In the genomic region with DNA sequence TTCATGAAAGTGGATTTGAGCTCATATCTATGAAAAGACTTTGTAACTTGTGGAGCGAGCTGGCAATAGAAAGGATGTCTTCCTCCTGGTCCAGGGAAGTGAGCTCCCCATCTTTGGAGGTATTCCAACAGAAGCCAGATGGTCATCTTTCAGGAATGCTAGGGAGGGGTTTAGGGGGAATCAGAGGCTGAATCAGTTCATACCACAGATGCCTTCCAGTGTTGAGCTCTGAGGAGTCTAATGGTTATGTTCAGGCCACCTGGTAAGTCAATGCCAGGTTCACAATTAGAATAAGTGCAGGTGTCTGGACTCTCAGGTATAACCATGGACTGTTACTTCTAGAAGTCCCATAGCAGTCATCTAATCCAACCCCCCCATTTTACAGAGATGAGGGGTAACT, we compare ENCODE assay signal across 1 cellular context.
TF ChIP-seq lines count a peak whose summit lies in the region.

No MANE protein-coding gene starts in this region.

TF ChIP-seq in SK-N-SH, 30 proteins besides CTCF, POLR2A, EP300 and RAD21 (continued from another document):
- TF ChIP-seq, protein P1, sequence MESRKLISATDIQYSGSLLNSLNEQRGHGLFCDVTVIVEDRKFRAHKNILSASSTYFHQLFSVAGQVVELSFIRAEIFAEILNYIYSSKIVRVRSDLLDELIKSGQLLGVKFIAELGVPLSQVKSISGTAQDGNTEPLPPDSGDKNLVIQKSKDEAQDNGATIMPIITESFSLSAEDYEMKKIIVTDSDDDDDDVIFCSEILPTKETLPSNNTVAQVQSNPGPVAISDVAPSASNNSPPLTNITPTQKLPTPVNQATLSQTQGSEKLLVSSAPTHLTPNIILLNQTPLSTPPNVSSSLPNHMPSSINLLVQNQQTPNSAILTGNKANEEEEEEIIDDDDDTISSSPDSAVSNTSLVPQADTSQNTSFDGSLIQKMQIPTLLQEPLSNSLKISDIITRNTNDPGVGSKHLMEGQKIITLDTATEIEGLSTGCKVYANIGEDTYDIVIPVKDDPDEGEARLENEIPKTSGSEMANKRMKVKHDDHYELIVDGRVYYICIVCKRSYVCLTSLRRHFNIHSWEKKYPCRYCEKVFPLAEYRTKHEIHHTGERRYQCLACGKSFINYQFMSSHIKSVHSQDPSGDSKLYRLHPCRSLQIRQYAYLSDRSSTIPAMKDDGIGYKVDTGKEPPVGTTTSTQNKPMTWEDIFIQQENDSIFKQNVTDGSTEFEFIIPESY (IDR thresholded peaks at IDR 0.05; ENCODE audit: borderline replicate concordance, low read depth): 0 out of 2 replicates have a peak, but pooled peaks have one; percentile 16
- no peak for TF ChIP-seq YY1 (IDR thresholded peaks at IDR 0.05; ENCODE audit: low read depth)
- TF ChIP-seq JUND (IDR thresholded peaks at IDR 0.05): peak; percentile 95
- TF ChIP-seq, protein P2, sequence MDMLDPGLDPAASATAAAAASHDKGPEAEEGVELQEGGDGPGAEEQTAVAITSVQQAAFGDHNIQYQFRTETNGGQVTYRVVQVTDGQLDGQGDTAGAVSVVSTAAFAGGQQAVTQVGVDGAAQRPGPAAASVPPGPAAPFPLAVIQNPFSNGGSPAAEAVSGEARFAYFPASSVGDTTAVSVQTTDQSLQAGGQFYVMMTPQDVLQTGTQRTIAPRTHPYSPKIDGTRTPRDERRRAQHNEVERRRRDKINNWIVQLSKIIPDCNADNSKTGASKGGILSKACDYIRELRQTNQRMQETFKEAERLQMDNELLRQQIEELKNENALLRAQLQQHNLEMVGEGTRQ (IDR thresholded peaks at IDR 0.05; ENCODE audit: borderline replicate concordance, low read depth, low read length): no peak
- no peak for TF ChIP-seq RFX5 (IDR thresholded peaks at IDR 0.05; ENCODE audit: low read length)
- no peak for TF ChIP-seq GABPA (IDR thresholded peaks at IDR 0.05; ENCODE audit: low read depth)
- no peak for TF ChIP-seq FOXM1 (IDR thresholded peaks at IDR 0.05; ENCODE audit: low read depth)
- TF ChIP-seq MEF2A (IDR thresholded peaks at IDR 0.05; ENCODE audit: borderline replicate concordance, low read depth): no peak
- TF ChIP-seq RXRA (IDR thresholded peaks at IDR 0.05; ENCODE audit: borderline replicate concordance, low read depth): peak; percentile 48; the same call in 1 of the 2 replicates
- TF ChIP-seq EZH2phosphoT487 (IDR thresholded peaks at IDR 0.05; ENCODE audit: borderline replicate concordance, low read depth): no peak
- peak; percentile 83 for TF ChIP-seq TCF12 (IDR thresholded peaks at IDR 0.05)
- TF ChIP-seq, protein P3, sequence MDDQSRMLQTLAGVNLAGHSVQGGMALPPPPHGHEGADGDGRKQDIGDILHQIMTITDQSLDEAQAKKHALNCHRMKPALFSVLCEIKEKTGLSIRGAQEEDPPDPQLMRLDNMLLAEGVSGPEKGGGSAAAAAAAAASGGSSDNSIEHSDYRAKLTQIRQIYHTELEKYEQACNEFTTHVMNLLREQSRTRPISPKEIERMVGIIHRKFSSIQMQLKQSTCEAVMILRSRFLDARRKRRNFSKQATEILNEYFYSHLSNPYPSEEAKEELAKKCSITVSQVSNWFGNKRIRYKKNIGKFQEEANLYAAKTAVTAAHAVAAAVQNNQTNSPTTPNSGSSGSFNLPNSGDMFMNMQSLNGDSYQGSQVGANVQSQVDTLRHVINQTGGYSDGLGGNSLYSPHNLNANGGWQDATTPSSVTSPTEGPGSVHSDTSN (IDR thresholded peaks at IDR 0.05): peak; percentile 56
- peak; percentile 65; the same call in 1 of the 2 replicates for TF ChIP-seq POLR2AphosphoS5 (IDR thresholded peaks at IDR 0.05; ENCODE audit: low read depth, low read length)
- no peak for TF ChIP-seq RCOR1 (IDR thresholded peaks at IDR 0.05; ENCODE audit: low read length)
- no peak for TF ChIP-seq CHD2 (IDR thresholded peaks at IDR 0.05; ENCODE audit: low read length, partially characterized antibody)
- TF ChIP-seq, protein P4, sequence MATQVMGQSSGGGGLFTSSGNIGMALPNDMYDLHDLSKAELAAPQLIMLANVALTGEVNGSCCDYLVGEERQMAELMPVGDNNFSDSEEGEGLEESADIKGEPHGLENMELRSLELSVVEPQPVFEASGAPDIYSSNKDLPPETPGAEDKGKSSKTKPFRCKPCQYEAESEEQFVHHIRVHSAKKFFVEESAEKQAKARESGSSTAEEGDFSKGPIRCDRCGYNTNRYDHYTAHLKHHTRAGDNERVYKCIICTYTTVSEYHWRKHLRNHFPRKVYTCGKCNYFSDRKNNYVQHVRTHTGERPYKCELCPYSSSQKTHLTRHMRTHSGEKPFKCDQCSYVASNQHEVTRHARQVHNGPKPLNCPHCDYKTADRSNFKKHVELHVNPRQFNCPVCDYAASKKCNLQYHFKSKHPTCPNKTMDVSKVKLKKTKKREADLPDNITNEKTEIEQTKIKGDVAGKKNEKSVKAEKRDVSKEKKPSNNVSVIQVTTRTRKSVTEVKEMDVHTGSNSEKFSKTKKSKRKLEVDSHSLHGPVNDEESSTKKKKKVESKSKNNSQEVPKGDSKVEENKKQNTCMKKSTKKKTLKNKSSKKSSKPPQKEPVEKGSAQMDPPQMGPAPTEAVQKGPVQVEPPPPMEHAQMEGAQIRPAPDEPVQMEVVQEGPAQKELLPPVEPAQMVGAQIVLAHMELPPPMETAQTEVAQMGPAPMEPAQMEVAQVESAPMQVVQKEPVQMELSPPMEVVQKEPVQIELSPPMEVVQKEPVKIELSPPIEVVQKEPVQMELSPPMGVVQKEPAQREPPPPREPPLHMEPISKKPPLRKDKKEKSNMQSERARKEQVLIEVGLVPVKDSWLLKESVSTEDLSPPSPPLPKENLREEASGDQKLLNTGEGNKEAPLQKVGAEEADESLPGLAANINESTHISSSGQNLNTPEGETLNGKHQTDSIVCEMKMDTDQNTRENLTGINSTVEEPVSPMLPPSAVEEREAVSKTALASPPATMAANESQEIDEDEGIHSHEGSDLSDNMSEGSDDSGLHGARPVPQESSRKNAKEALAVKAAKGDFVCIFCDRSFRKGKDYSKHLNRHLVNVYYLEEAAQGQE (IDR thresholded peaks at IDR 0.05; ENCODE audit: low read depth, low read length): 0 out of 2 replicates have a peak, but pooled peaks have one; percentile 23
- no peak for TF ChIP-seq GATA2 (CRISPR knock-in tag; IDR thresholded peaks at IDR 0.05)
- peak; percentile 93 for TF ChIP-seq NFIC (IDR thresholded peaks at IDR 0.05; ENCODE audit: borderline replicate concordance)
- no peak for TF ChIP-seq SIN3A (IDR thresholded peaks at IDR 0.05; ENCODE audit: borderline replicate concordance, low read depth, low read length)
- no peak for TF ChIP-seq ELF1 (IDR thresholded peaks at IDR 0.05)
- TF ChIP-seq SMC3 (IDR thresholded peaks at IDR 0.05; ENCODE audit: low read depth, low read length): no peak
- TF ChIP-seq, protein P5, sequence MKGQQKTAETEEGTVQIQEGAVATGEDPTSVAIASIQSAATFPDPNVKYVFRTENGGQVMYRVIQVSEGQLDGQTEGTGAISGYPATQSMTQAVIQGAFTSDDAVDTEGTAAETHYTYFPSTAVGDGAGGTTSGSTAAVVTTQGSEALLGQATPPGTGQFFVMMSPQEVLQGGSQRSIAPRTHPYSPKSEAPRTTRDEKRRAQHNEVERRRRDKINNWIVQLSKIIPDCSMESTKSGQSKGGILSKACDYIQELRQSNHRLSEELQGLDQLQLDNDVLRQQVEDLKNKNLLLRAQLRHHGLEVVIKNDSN (IDR thresholded peaks at IDR 0.05; ENCODE audit: borderline replicate concordance, low read depth): no peak
